In genomic region chr9:34563262-34563661, GRCh38 we compare ENCODE assay signal across 16 cellular contexts. TPM values are rescaled to one million over a fixed set of nuclear protein-coding genes. Genes with fewer than 3 reads are reported as not detected.
A peak's percentile ranks its signal among the peaks of the same experiment; 100 is the strongest.
DNase-seq lines count a peak whose midpoint lies in the region; ATAC-seq, FAIRE-seq and TF ChIP-seq lines count a peak whose summit lies in the region.
"Had no signal": no experiment of that assay in that cellular context is flagged by ENCODE, and none has a peak within 500 bp of the region (broad histone marks: within the 10 kb centered on the region; RNA-seq: fewer than 3 reads in every experiment).

No MANE protein-coding gene starts in this region.

- H3K27me3 Mint-ChIP-seq in brain = peaks cover 2% of the 10 kb centered on the region
- H3K27me3 Mint-ChIP-seq in glutamatergic neuron (ENCODE audit: unreplicated experiment) = peaks cover 24% of the 10 kb centered on the region
- peaks cover 7% of the 10 kb centered on the region for H3K27me3 Mint-ChIP-seq in nephron progenitor cell (ENCODE audit: low read depth, poor library complexity)

- ATAC-seq in HG02981 (IDR thresholded peaks at IDR 0.05; ENCODE audit: unreplicated experiment) (no peak), left ventricle myocardium superior (no peak)
- ATAC-seq: HCT116 had no signal

- DNase-seq in GM19239 (ENCODE audit: insufficient read length, low spot score) = no peak
- DNase-seq in glutamatergic neuron = no peak
- DNase-seq in nephron progenitor cell = no peak
- no peak for DNase-seq in SIG-M5 (lab: John Stamatoyannopoulos, UW)
- no peak for DNase-seq in left ventricle myocardium superior
- DNase-seq: 8988T; CD4-positive, CD25-positive, alpha-beta regulatory T cell; DMS53; GF-D8; GM23248; IMR-90 had no signal

- no peak for TF ChIP-seq CTCF in brain (conservative IDR thresholded peaks at IDR 0.05)
- no peak for TF ChIP-seq CTCF in glutamatergic neuron (IDR thresholded peaks at IDR 0.05; ENCODE audit: partially characterized antibody, unreplicated experiment)
- no peak for TF ChIP-seq CTCF in nephron progenitor cell (IDR thresholded peaks at IDR 0.05)

- peak; percentile 18 for FAIRE-seq in GM19239 (lab: Jason Lieb, UNC)
- FAIRE-seq: H54 had no signal

- intact Hi-C loops in left ventricle myocardium superior (cut with micrococcal nuclease) = no loop called here

- peaks cover 54% of the 10 kb centered on the region for H3K36me3 Mint-ChIP-seq in brain
- peaks cover 28% of the 10 kb centered on the region for H3K36me3 Mint-ChIP-seq in glutamatergic neuron (ENCODE audit: unreplicated experiment)
- H3K36me3 Mint-ChIP-seq in nephron progenitor cell (ENCODE audit: low read depth) = peaks cover 47% of the 10 kb centered on the region
- H3K36me3 Mint-ChIP-seq: CD4-positive, CD25-positive, alpha-beta regulatory T cell had no signal

- H3K27ac Mint-ChIP-seq in brain (peak overlapping the region in 4 of 5 experiments; percentile 28 to 34 (median 30)), glutamatergic neuron (ENCODE audit: unreplicated experiment) (no peak overlapping the region), nephron progenitor cell (no peak overlapping the region)
- H3K27ac Mint-ChIP-seq: CD4-positive, CD25-positive, alpha-beta regulatory T cell had no signal

- H3K4me1 Mint-ChIP-seq in brain (peaks cover 73% of the 10 kb centered on the region), glutamatergic neuron (ENCODE audit: low read depth, unreplicated experiment) (peaks cover 63% of the 10 kb centered on the region), nephron progenitor cell (peaks cover 99% of the 10 kb centered on the region)
- H3K4me1 Mint-ChIP-seq: CD4-positive, CD25-positive, alpha-beta regulatory T cell had no signal

- H3K4me3 Mint-ChIP-seq in brain (no peak overlapping the region), glutamatergic neuron (ENCODE audit: unreplicated experiment) (peak overlapping the region; percentile 63), nephron progenitor cell (peak overlapping the region; percentile 3)
- H3K4me3 Mint-ChIP-seq: CD4-positive, CD25-positive, alpha-beta regulatory T cell had no signal

- H3K9me3 Mint-ChIP-seq in brain (no peaks in the 10 kb centered on the region), glutamatergic neuron (ENCODE audit: unreplicated experiment) (peaks cover 33% of the 10 kb centered on the region), nephron progenitor cell (no peaks in the 10 kb centered on the region)

RNA-seq across cellular contexts. Expression of gene CNTFR, which starts 26.3 kb away (rescaled TPM):
- 92.8 TPM for polyA plus RNA-seq in brain (ENCODE audit: insufficient read depth, low read depth, low replicate concordance)
- total RNA-seq in glutamatergic neuron (ENCODE audit: unreplicated experiment) (170 TPM), left ventricle myocardium superior (3.3 TPM)
- total RNA-seq: CD4-positive, CD25-positive, alpha-beta regulatory T cell; GM23248; HT-29; IMR-90 had no signal
- polyA plus RNA-seq: CD4-positive, CD25-positive, alpha-beta regulatory T cell; GM23248; IMR-90 had no signal

RNA-seq across cellular contexts. Expression of gene ENHO, which starts 40.5 kb away (rescaled TPM):
- 211 TPM for polyA plus RNA-seq in brain (ENCODE audit: insufficient read depth, low read depth, low replicate concordance)
- total RNA-seq in glutamatergic neuron (ENCODE audit: unreplicated experiment) (11.5 TPM), left ventricle myocardium superior (0.40 TPM)
- total RNA-seq: GM23248, IMR-90 had no signal
- polyA plus RNA-seq: GM23248, IMR-90 had no signal

RNA-seq across cellular contexts. Expression of gene RPP25L, which starts 48.6 kb away (rescaled TPM):
- polyA plus RNA-seq in brain (ENCODE audit: insufficient read depth, low read depth, low replicate concordance) = 30.9 TPM
- total RNA-seq in glutamatergic neuron (ENCODE audit: unreplicated experiment) = 12.6 TPM
- 40.8 TPM for total RNA-seq in left ventricle myocardium superior

RNA-seq across cellular contexts. Expression of gene DCTN3, which starts 57.0 kb away (rescaled TPM):
- 314 TPM for polyA plus RNA-seq in brain (ENCODE audit: insufficient read depth, low read depth, low replicate concordance)
- total RNA-seq in glutamatergic neuron (ENCODE audit: unreplicated experiment) = 119 TPM
- 139 TPM for total RNA-seq in left ventricle myocardium superior

Comparison
In these comparisons a context has a peak if more than half of its experiments do, and no peak if none do; other contexts are left out.
1. H3K27ac Mint-ChIP-seq: peak in brain (4 of 5); none in glutamatergic neuron (single experiment) and nephron progenitor cell (single experiment).
2. H3K4me3 Mint-ChIP-seq: peak in glutamatergic neuron (single experiment) and nephron progenitor cell (single experiment); none in brain (0 of 5).
3. RNA of gene CNTFR, which starts 26.3 kb away (total RNA-seq): 170 TPM in glutamatergic neuron (single experiment); 3.3 TPM in left ventricle myocardium superior (single experiment); every median in the first group is over 10 times any median in the second.